ENCODE assay signal across 20 cellular contexts in genomic region chr10:93410697-93411348, GRCh38.
DNase-seq lines count a peak whose midpoint lies in the region; ATAC-seq and TF ChIP-seq lines count a peak whose summit lies in the region.
"Had no signal": no experiment of that assay in that cellular context is flagged by ENCODE, and none has a peak within 500 bp of the region (broad histone marks: within the 10 kb centered on the region; RNA-seq: fewer than 3 reads in every experiment).

No MANE protein-coding gene starts in this region.

- intact Hi-C loops in Calu3 (cut with micrococcal nuclease; ENCODE audit: unreplicated experiment), result no loop called here
- intact Hi-C loops in naive thymus-derived CD4-positive, alpha-beta T cell (cut with micrococcal nuclease), result no loop called here

- no peaks in the 10 kb centered on the region for H3K9me3 Mint-ChIP-seq in activated naive CD4-positive, alpha-beta T cell treated with anti-CD3 and anti-CD28 coated beads, Interleukin-2, amount 50 U/mL, for 24 hours
- H3K9me3 Mint-ChIP-seq in activated naive CD4-positive, alpha-beta T cell treated with anti-CD3 and anti-CD28 coated beads, Interleukin-2, amount 10 ng/mL, durations not matched to agents 7 days and 5 days, result no peaks in the 10 kb centered on the region
- no peaks in the 10 kb centered on the region for H3K9me3 Mint-ChIP-seq in Calu3 (ENCODE audit: low read depth, unreplicated experiment)
- H3K9me3 Mint-ChIP-seq in naive thymus-derived CD4-positive, alpha-beta T cell, result peaks cover 0 to 7% (median 0%) of the 10 kb centered on the region in 11 donors

- in situ Hi-C loops in KBM-7 (cut with MboI; ENCODE audit: low pct_unique_long_range_greater_than_20kb, low sequenced_read_pairs), result no loop called here

- H3K4me3 ChIP-seq in naive thymus-derived CD4-positive, alpha-beta T cell (ENCODE audit: low read length), result no peak overlapping the region
- H3K4me3 ChIP-seq: heart right ventricle, prostate gland had no signal

- H3K36me3 ChIP-seq in naive thymus-derived CD4-positive, alpha-beta T cell (ENCODE audit: control insufficient read depth in 2 of 3, insufficient read depth in 3 of 3, low read length in 3 of 3), result no peaks in the 10 kb centered on the region
- H3K36me3 ChIP-seq: prostate gland had no signal

- no peaks in the 10 kb centered on the region for H3K9me3 ChIP-seq in T-helper 17 cell (ENCODE audit: control insufficient read depth, low read length, poor library complexity, severe bottlenecking)
- no peaks in the 10 kb centered on the region for H3K9me3 ChIP-seq in naive thymus-derived CD4-positive, alpha-beta T cell (ENCODE audit: control insufficient read depth in 2 of 3, low read length in 3 of 3)
- H3K9me3 ChIP-seq: heart right ventricle, prostate gland had no signal

- peaks cover 2% of the 10 kb centered on the region for H3K36me3 Mint-ChIP-seq in activated naive CD4-positive, alpha-beta T cell treated with anti-CD3 and anti-CD28 coated beads, Interleukin-2, amount 50 U/mL, for 24 hours
- peaks cover 2% of the 10 kb centered on the region for H3K36me3 Mint-ChIP-seq in activated naive CD4-positive, alpha-beta T cell treated with anti-CD3 and anti-CD28 coated beads, Interleukin-2, amount 10 ng/mL, durations not matched to agents 7 days and 5 days
- H3K36me3 Mint-ChIP-seq in Calu3 (ENCODE audit: insufficient read depth, unreplicated experiment) (peaks cover 73% of the 10 kb centered on the region), T-helper 17 cell (ENCODE audit: low read depth) (no peaks in the 10 kb centered on the region)
- peaks cover 0 to 6% (median 0%) of the 10 kb centered on the region in 5 donors for H3K36me3 Mint-ChIP-seq in naive thymus-derived CD4-positive, alpha-beta T cell
- H3K36me3 Mint-ChIP-seq: WTC11 had no signal

- H3K27me3 Mint-ChIP-seq in activated naive CD4-positive, alpha-beta T cell treated with anti-CD3 and anti-CD28 coated beads, Interleukin-2, amount 50 U/mL, for 24 hours, result no peaks in the 10 kb centered on the region
- H3K27me3 Mint-ChIP-seq in activated naive CD4-positive, alpha-beta T cell treated with anti-CD3 and anti-CD28 coated beads, Interleukin-2, amount 10 ng/mL, durations not matched to agents 7 days and 5 days, result no peaks in the 10 kb centered on the region
- H3K27me3 Mint-ChIP-seq in Calu3 (ENCODE audit: unreplicated experiment) (no peaks in the 10 kb centered on the region), T-helper 17 cell (no peaks in the 10 kb centered on the region)
- H3K27me3 Mint-ChIP-seq in naive thymus-derived CD4-positive, alpha-beta T cell, result no peaks in the 10 kb centered on the region

- H3K4me3 Mint-ChIP-seq in activated naive CD4-positive, alpha-beta T cell treated with anti-CD3 and anti-CD28 coated beads, Interleukin-2, amount 50 U/mL, for 24 hours, result peak overlapping the region; percentile 23
- H3K4me3 Mint-ChIP-seq in activated naive CD4-positive, alpha-beta T cell treated with anti-CD3 and anti-CD28 coated beads, Interleukin-2, amount 10 ng/mL, durations not matched to agents 7 days and 5 days, result no peak overlapping the region
- no peak overlapping the region for H3K4me3 Mint-ChIP-seq in Calu3 (ENCODE audit: low read depth, unreplicated experiment)
- no peak overlapping the region for H3K4me3 Mint-ChIP-seq in T-helper 17 cell
- peak overlapping the region in 8 of 10 donors; percentile 20 to 76 (median 49) for H3K4me3 Mint-ChIP-seq in naive thymus-derived CD4-positive, alpha-beta T cell
- H3K4me3 Mint-ChIP-seq: WTC11 had no signal

- peak overlapping the region; percentile 61 for H3K27ac ChIP-seq in naive thymus-derived CD4-positive, alpha-beta T cell (ENCODE audit: low read depth, low read length)
- H3K27ac ChIP-seq: brain microvascular endothelial cell, heart right ventricle, HL-60, prostate gland had no signal

- CTCF ChIA-PET in activated naive CD4-positive, alpha-beta T cell treated with anti-CD3 and anti-CD28 coated beads, Interleukin-2, amount 10 ng/mL, durations not matched to agents 7 days and 5 days (lab: Charles Lee), result interaction anchor here (1.5 to 5.1 kb wide), 3 partner anchors 10 to 72 kb away, joined by 4 to 26 read pairs (median 14); partner anchors contain the start of gene MYOF
- CTCF ChIA-PET in Calu3 (lab: Charles Lee), result no interaction called here
- CTCF ChIA-PET in naive thymus-derived CD4-positive, alpha-beta T cell (lab: Charles Lee), result interaction anchor here (0.7 to 0.8 kb wide), 2 partner anchors 71 to 909 kb away, joined by 3 to 6 read pairs; partner anchors contain the start of gene MYOF

- no TSS peak for BruUV-seq in Calu3 (replicated peaks; lab: Mats Ljungman, UMichigan)

- DNase-seq in activated naive CD4-positive, alpha-beta T cell treated with anti-CD3 and anti-CD28 coated beads, Interleukin-2, amount 10 ng/mL, durations not matched to agents 7 days and 5 days, result no peak
- DNase-seq in Calu3 (no peak), T-helper 17 cell (no peak), GOT3 (lab: John Stamatoyannopoulos, UW) (no peak), KBM-7 (no peak)
- no peak for DNase-seq in naive thymus-derived CD4-positive, alpha-beta T cell
- DNase-seq: brain microvascular endothelial cell; DMS153; effector CD4-positive, alpha-beta T cell; erythroblast; heart right ventricle; NCI-H1105; NCI-H2029; NCI-H2227 treated with DMSO at 0.1 percent for 48 hours; NCI-H774; T-helper 9 cell had no signal

- peaks cover 74% of the 10 kb centered on the region for H3K4me1 Mint-ChIP-seq in activated naive CD4-positive, alpha-beta T cell treated with anti-CD3 and anti-CD28 coated beads, Interleukin-2, amount 50 U/mL, for 24 hours
- H3K4me1 Mint-ChIP-seq in activated naive CD4-positive, alpha-beta T cell treated with anti-CD3 and anti-CD28 coated beads, Interleukin-2, amount 10 ng/mL, durations not matched to agents 7 days and 5 days, result peaks cover 58% of the 10 kb centered on the region
- H3K4me1 Mint-ChIP-seq in Calu3 (ENCODE audit: low read depth, unreplicated experiment), result peaks cover 22% of the 10 kb centered on the region
- H3K4me1 Mint-ChIP-seq in T-helper 17 cell, result peaks cover 52% of the 10 kb centered on the region
- peaks cover 47 to 82% (median 68%) of the 10 kb centered on the region in 7 donors for H3K4me1 Mint-ChIP-seq in naive thymus-derived CD4-positive, alpha-beta T cell

- H3K4me1 ChIP-seq in naive thymus-derived CD4-positive, alpha-beta T cell (ENCODE audit: control insufficient read depth in 2 of 2, insufficient read depth in 2 of 2, low read length in 2 of 2), result peaks cover 26 to 69% of the 10 kb centered on the region in 2 donors
- H3K4me1 ChIP-seq: prostate gland had no signal

- peak overlapping the region; percentile 79 for H3K27ac Mint-ChIP-seq in activated naive CD4-positive, alpha-beta T cell treated with anti-CD3 and anti-CD28 coated beads, Interleukin-2, amount 50 U/mL, for 24 hours
- H3K27ac Mint-ChIP-seq in activated naive CD4-positive, alpha-beta T cell treated with anti-CD3 and anti-CD28 coated beads, Interleukin-2, amount 10 ng/mL, durations not matched to agents 7 days and 5 days, result no peak overlapping the region
- peak overlapping the region; percentile 66 for H3K27ac Mint-ChIP-seq in Calu3 (ENCODE audit: unreplicated experiment)
- H3K27ac Mint-ChIP-seq in T-helper 17 cell, result peak overlapping the region; percentile 87
- H3K27ac Mint-ChIP-seq in naive thymus-derived CD4-positive, alpha-beta T cell, result peak overlapping the region; percentile 36 to 93 (median 84)
- H3K27ac Mint-ChIP-seq: WTC11 had no signal

- ATAC-seq in T-helper 17 cell, result no peak
- no peak for ATAC-seq in naive thymus-derived CD4-positive, alpha-beta T cell
- ATAC-seq: heart right ventricle, WTC11 had no signal

- H3K27me3 ChIP-seq in naive thymus-derived CD4-positive, alpha-beta T cell (ENCODE audit: control insufficient read depth in 2 of 2, insufficient read depth in 2 of 2, low read length in 2 of 2), result no peaks in the 10 kb centered on the region
- H3K27me3 ChIP-seq: brain microvascular endothelial cell, heart right ventricle had no signal

- TF ChIP-seq CTCF in Calu3 (IDR thresholded peaks at IDR 0.05; ENCODE audit: unreplicated experiment), result no peak

- POLR2A ChIA-PET in naive thymus-derived CD4-positive, alpha-beta T cell (lab: Charles Lee), result interaction anchor here (1.7 kb wide), 1 partner anchor 9 kb away, joined by 5 read pairs; no protein-coding TSS in a partner anchor

Comparison
In these comparisons a context has a peak if more than half of its experiments do, and no peak if none do; other contexts are left out.
1. H3K4me3 Mint-ChIP-seq: peak in activated naive CD4-positive, alpha-beta T cell treated with anti-CD3 and anti-CD28 coated beads, Interleukin-2, amount 50 U/mL, for 24 hours (single experiment) and naive thymus-derived CD4-positive, alpha-beta T cell (8 of 10); none in activated naive CD4-positive, alpha-beta T cell treated with anti-CD3 and anti-CD28 coated beads, Interleukin-2, amount 10 ng/mL, durations not matched to agents 7 days and 5 days (single experiment), Calu3 (single experiment) and T-helper 17 cell (single experiment).